ENCODE assay signal across 1 cellular context in the genomic region with DNA sequence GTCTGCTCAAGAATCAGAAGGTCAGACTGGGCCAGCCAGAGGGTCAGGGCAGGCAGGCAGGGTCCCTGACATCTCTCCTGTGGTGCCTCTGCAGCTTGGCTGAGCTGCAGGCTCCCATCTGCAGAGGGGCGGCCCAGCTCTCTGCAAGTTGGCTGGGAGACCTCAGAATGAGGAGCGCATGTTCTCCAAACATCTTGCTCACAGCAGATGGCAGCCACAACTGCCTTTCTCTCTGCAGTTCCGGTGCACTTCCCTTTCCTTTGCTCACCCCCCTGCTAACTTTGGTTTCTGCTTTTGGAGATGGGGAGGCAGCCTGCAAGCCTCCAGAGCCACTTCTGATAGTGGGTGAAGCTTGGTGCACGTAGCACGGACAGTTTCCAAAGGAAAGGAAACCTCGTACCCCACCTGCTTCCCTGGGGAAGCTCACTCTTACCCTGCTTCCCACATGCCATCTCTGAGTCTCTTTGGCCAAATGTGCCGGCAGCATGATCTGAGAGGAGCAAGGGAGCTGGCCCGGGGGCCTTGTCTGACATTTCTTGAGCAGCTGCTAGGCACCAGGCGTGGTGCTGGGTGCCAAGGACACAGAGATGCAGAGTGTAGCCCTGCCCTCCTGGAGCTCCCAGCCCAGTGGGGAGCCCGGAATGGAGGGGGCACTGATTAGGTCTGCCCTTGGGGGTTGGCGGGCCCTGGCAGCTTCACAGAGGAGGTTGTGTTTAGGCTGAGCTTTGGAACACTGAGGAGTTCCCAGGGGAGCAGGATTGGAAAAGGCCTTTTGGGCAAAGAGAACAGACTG.
TF ChIP-seq lines count a peak whose summit lies in the region.

No MANE protein-coding gene starts in this region.

TF ChIP-seq in WTC11, 78 proteins besides CTCF, POLR2A, EP300 and RAD21 (continued from another document):
- TF ChIP-seq, protein P1, sequence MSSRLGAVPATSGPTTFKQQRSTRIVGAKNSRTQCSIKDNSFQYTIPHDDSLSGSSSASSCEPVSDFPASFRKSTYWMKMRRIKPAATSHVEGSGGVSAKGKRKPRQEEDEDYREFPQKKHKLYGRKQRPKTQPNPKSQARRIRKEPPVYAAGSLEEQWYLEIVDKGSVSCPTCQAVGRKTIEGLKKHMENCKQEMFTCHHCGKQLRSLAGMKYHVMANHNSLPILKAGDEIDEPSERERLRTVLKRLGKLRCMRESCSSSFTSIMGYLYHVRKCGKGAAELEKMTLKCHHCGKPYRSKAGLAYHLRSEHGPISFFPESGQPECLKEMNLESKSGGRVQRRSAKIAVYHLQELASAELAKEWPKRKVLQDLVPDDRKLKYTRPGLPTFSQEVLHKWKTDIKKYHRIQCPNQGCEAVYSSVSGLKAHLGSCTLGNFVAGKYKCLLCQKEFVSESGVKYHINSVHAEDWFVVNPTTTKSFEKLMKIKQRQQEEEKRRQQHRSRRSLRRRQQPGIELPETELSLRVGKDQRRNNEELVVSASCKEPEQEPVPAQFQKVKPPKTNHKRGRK (CRISPR knock-in tag; IDR thresholded peaks at IDR 0.05; ENCODE audit: borderline replicate concordance), result no peak
- TF ChIP-seq, protein P2, sequence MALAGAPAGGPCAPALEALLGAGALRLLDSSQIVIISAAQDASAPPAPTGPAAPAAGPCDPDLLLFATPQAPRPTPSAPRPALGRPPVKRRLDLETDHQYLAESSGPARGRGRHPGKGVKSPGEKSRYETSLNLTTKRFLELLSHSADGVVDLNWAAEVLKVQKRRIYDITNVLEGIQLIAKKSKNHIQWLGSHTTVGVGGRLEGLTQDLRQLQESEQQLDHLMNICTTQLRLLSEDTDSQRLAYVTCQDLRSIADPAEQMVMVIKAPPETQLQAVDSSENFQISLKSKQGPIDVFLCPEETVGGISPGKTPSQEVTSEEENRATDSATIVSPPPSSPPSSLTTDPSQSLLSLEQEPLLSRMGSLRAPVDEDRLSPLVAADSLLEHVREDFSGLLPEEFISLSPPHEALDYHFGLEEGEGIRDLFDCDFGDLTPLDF (CRISPR knock-in tag; IDR thresholded peaks at IDR 0.05), result no peak
- TF ChIP-seq, protein P3, sequence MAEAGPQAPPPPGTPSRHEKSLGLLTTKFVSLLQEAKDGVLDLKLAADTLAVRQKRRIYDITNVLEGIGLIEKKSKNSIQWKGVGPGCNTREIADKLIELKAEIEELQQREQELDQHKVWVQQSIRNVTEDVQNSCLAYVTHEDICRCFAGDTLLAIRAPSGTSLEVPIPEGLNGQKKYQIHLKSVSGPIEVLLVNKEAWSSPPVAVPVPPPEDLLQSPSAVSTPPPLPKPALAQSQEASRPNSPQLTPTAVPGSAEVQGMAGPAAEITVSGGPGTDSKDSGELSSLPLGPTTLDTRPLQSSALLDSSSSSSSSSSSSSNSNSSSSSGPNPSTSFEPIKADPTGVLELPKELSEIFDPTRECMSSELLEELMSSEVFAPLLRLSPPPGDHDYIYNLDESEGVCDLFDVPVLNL (CRISPR knock-in tag; IDR thresholded peaks at IDR 0.05; ENCODE audit: borderline replicate concordance, low read depth), result no peak
- TF ChIP-seq GTF2I (CRISPR knock-in tag; conservative IDR thresholded peaks at IDR 0.05), result no peak
- no peak for TF ChIP-seq NR2C2 (CRISPR knock-in tag; IDR thresholded peaks at IDR 0.05)
